In genomic region chr6:39388526-39389371, GRCh38 we compare ENCODE assay signal across 20 cellular contexts.
DNase-seq lines count a peak whose midpoint lies in the region; ATAC-seq, FAIRE-seq and TF ChIP-seq lines count a peak whose summit lies in the region.
"Had no signal": no experiment of that assay in that cellular context is flagged by ENCODE, and none has a peak within 500 bp of the region (broad histone marks: within the 10 kb centered on the region; RNA-seq: fewer than 3 reads in every experiment).

No MANE protein-coding gene starts in this region.

- H3K27ac ChIP-seq in astrocyte (ENCODE audit: low read depth, low read length), result no peak overlapping the region
- H3K27ac ChIP-seq: heart right ventricle, spleen had no signal

- H3K4me1 Mint-ChIP-seq in astrocyte (ENCODE audit: low read depth, unreplicated experiment), result no peaks in the 10 kb centered on the region

- H3K27me3 Mint-ChIP-seq in astrocyte (ENCODE audit: low read depth, unreplicated experiment), result peaks cover 3% of the 10 kb centered on the region

- no peaks in the 10 kb centered on the region for H3K9me3 Mint-ChIP-seq in astrocyte (ENCODE audit: unreplicated experiment)

- DNase-seq in AG10803 (ENCODE audit: low read depth) (peak; percentile 64), astrocyte (ENCODE audit: low read depth) (peak; percentile 67), NCI-H510A (lab: John Stamatoyannopoulos, UW) (no peak)
- DNase-seq: activated CD4-positive, alpha-beta T cell treated with anti-CD3 and anti-CD28 coated beads for 48 hours; activated T-cell treated with anti-CD3 and anti-CD28 coated beads, Interleukin-2, amount 50 U/mL, for 1 hour; Caco-2; erythroblast; GF-D8; heart right ventricle; kidney glomerular epithelial cell; mucosa of descending colon; NCI-H2107; spleen; T-helper 2 cell had no signal

- no peaks in the 10 kb centered on the region for H3K9me3 ChIP-seq in astrocyte (ENCODE audit: insufficient read depth, low read depth, low read length)
- H3K9me3 ChIP-seq: Caco-2, heart right ventricle, mucosa of descending colon, spleen had no signal

- H2AFZ ChIP-seq in astrocyte (ENCODE audit: low read depth, low read length), result no peak overlapping the region

- no peaks in the 10 kb centered on the region for H4K20me1 ChIP-seq in astrocyte (ENCODE audit: insufficient read depth, low read length)

- H3K4me1 ChIP-seq in astrocyte (ENCODE audit: insufficient read depth, low read length), result no peaks in the 10 kb centered on the region
- H3K4me1 ChIP-seq: Caco-2, heart right ventricle, spleen had no signal

- H3K4me3 Mint-ChIP-seq in astrocyte (ENCODE audit: unreplicated experiment), result no peak overlapping the region

- peak; percentile 59 for ATAC-seq in GM18909 (IDR thresholded peaks at IDR 0.05; ENCODE audit: poor library complexity, unreplicated experiment)
- peak; percentile 58 for ATAC-seq in HG02973 (IDR thresholded peaks at IDR 0.05; ENCODE audit: unreplicated experiment)
- no peak for ATAC-seq in GM21723 (IDR thresholded peaks at IDR 0.05; ENCODE audit: unreplicated experiment)
- ATAC-seq in GM18873 (IDR thresholded peaks at IDR 0.05; ENCODE audit: low FRiP score, unreplicated experiment), result no peak
- ATAC-seq in HG02981 (IDR thresholded peaks at IDR 0.05; ENCODE audit: unreplicated experiment), result no peak

- no peak overlapping the region for H3K27ac Mint-ChIP-seq in astrocyte (ENCODE audit: unreplicated experiment)

- FAIRE-seq in astrocyte (lab: Jason Lieb, UNC), result no peak
- FAIRE-seq: colon had no signal

- no peaks in the 10 kb centered on the region for H3K36me3 Mint-ChIP-seq in astrocyte (ENCODE audit: low read depth, unreplicated experiment)

- no peaks in the 10 kb centered on the region for H3K36me3 ChIP-seq in astrocyte (ENCODE audit: insufficient read depth, low read length)
- H3K36me3 ChIP-seq: heart right ventricle, spleen had no signal

- H3K27me3 ChIP-seq in astrocyte (ENCODE audit: insufficient read depth, low read length), result no peaks in the 10 kb centered on the region

- TF ChIP-seq CTCF in AG10803 (conservative IDR thresholded peaks at IDR 0.05; ENCODE audit: low read length) (no peak), astrocyte (IDR thresholded peaks at IDR 0.05; ENCODE audit: insufficient read depth, low read depth, low read length) (no peak)

- H3K4me2 ChIP-seq in astrocyte (ENCODE audit: low read length), result no peak overlapping the region

- H3K4me3 ChIP-seq in AG10803 (ENCODE audit: low read length) (no peak overlapping the region), astrocyte (ENCODE audit: insufficient read depth, low read depth, low read length) (no peak overlapping the region)
- H3K4me3 ChIP-seq: heart right ventricle, mucosa of descending colon, spleen had no signal

- no peaks in the 10 kb centered on the region for H3K79me2 ChIP-seq in astrocyte (ENCODE audit: insufficient read depth, low read length)

- H3K9ac ChIP-seq in astrocyte (ENCODE audit: low read length), result no peak overlapping the region

Comparison
In these comparisons a context has a peak if more than half of its experiments do, and no peak if none do; other contexts are left out.
1. ATAC-seq: peak in GM18909 (single experiment) and HG02973 (single experiment); none in GM21723 (single experiment), GM18873 (single experiment) and HG02981 (single experiment).